Comparison of ENCODE assay signal across 8 cellular contexts in genomic region chr19:1455336-1456120, GRCh38. TPM values are rescaled to one million over a fixed set of nuclear protein-coding genes. Genes with fewer than 3 reads are reported as not detected.
DNase-seq lines count a peak whose midpoint lies in the region; ATAC-seq and TF ChIP-seq lines count a peak whose summit lies in the region.

No MANE protein-coding gene starts in this region.

- H3K4me1 Mint-ChIP-seq in activated CD4-positive, alpha-beta T cell treated with anti-CD3 and anti-CD28 coated beads for 36 hours = peaks cover 15% of the 10 kb centered on the region
- H3K4me1 Mint-ChIP-seq in activated CD4-positive, alpha-beta T cell treated with anti-CD3 and anti-CD28 coated beads, Interleukin-2, amount 10 ng/mL, durations not matched to agents 7 days and 5 days = peaks cover 11% of the 10 kb centered on the region

- intact Hi-C loops in activated CD4-positive, alpha-beta T cell treated with anti-CD3 and anti-CD28 coated beads for 36 hours (cut with DNase I, micrococcal nuclease) = loop anchor here in 1 of 2 experiments (1.0 kb wide), 1 partner anchor 24 kb away; the partner anchor contains the start of gene C19orf25
- intact Hi-C loops in sciatic nerve (cut with DNase I) = no loop called here

- peak; percentile 85 for DNase-seq in activated CD4-positive, alpha-beta T cell treated with anti-CD3 and anti-CD28 coated beads for 36 hours
- DNase-seq in activated CD4-positive, alpha-beta T cell treated with anti-CD3 and anti-CD28 coated beads for 1 hour = no peak
- DNase-seq in NCI-H187 (lab: John Stamatoyannopoulos, UW) = peak; percentile 96 to 97
- peak; percentile 63 for DNase-seq in activated CD4-positive, alpha-beta T cell treated with anti-CD3 and anti-CD28 coated beads, Interleukin-2, amount 10 ng/mL, durations not matched to agents 7 days and 5 days
- DNase-seq in fibroblast of mammary gland (ENCODE audit: low read depth) = peak; percentile 69
- DNase-seq in sciatic nerve (ENCODE audit: low spot score) = peak; percentile 75

- POLR2A ChIA-PET in activated CD4-positive, alpha-beta T cell treated with anti-CD3 and anti-CD28 coated beads for 36 hours (lab: Charles Lee) = interaction anchor here (0.6 to 1.3 kb wide), 2 partner anchors 11 to 277 kb away, joined by 3 to 6 read pairs; no protein-coding TSS in a partner anchor
- POLR2A ChIA-PET in activated CD4-positive, alpha-beta T cell treated with anti-CD3 and anti-CD28 coated beads, Interleukin-2, amount 10 ng/mL, durations not matched to agents 7 days and 5 days (lab: Charles Lee) = no interaction called here

- H3K36me3 Mint-ChIP-seq in activated CD4-positive, alpha-beta T cell treated with anti-CD3 and anti-CD28 coated beads for 36 hours (ENCODE audit: low read depth) = no peaks in the 10 kb centered on the region
- peaks cover 4% of the 10 kb centered on the region for H3K36me3 Mint-ChIP-seq in activated CD4-positive, alpha-beta T cell treated with anti-CD3 and anti-CD28 coated beads, Interleukin-2, amount 10 ng/mL, durations not matched to agents 7 days and 5 days (ENCODE audit: low read depth)

- CTCF ChIA-PET in activated CD4-positive, alpha-beta T cell treated with anti-CD3 and anti-CD28 coated beads for 36 hours (lab: Charles Lee) = interaction anchor here (1.0 to 1.5 kb wide), 2 partner anchors 9 to 19 kb away, joined by 3 to 5 read pairs; no protein-coding TSS in a partner anchor
- CTCF ChIA-PET in activated CD4-positive, alpha-beta T cell treated with anti-CD3 and anti-CD28 coated beads, Interleukin-2, amount 10 ng/mL, durations not matched to agents 7 days and 5 days (lab: Charles Lee) = interaction anchor here (1.1 to 2.9 kb wide), 5 partner anchors 11 to 19 kb away, joined by 3 to 20 read pairs (median 5); no protein-coding TSS in a partner anchor

- no peak for TF ChIP-seq CTCF in fibroblast of mammary gland (conservative IDR thresholded peaks at IDR 0.05; ENCODE audit: control insufficient read depth, insufficient read depth, low read depth, low read length)

- H3K4me3 Mint-ChIP-seq in activated CD4-positive, alpha-beta T cell treated with anti-CD3 and anti-CD28 coated beads for 36 hours = peak overlapping the region; percentile 14
- no peak overlapping the region for H3K4me3 Mint-ChIP-seq in activated CD4-positive, alpha-beta T cell treated with anti-CD3 and anti-CD28 coated beads, Interleukin-2, amount 10 ng/mL, durations not matched to agents 7 days and 5 days

- no peak overlapping the region for H3K4me3 ChIP-seq in fibroblast of mammary gland (ENCODE audit: control insufficient read depth, low read depth, low read length)

- no peaks in the 10 kb centered on the region for H3K9me3 Mint-ChIP-seq in activated CD4-positive, alpha-beta T cell treated with anti-CD3 and anti-CD28 coated beads for 36 hours (ENCODE audit: low read depth)
- no peaks in the 10 kb centered on the region for H3K9me3 Mint-ChIP-seq in activated CD4-positive, alpha-beta T cell treated with anti-CD3 and anti-CD28 coated beads, Interleukin-2, amount 10 ng/mL, durations not matched to agents 7 days and 5 days

- peak; percentile 82 for ATAC-seq in activated CD4-positive, alpha-beta T cell treated with anti-CD3 and anti-CD28 coated beads for 36 hours
- peak; percentile 3 for ATAC-seq in sciatic nerve
- no peak for ATAC-seq in GM21825 (IDR thresholded peaks at IDR 0.05; ENCODE audit: unreplicated experiment)
- ATAC-seq in GM19328 (IDR thresholded peaks at IDR 0.05; ENCODE audit: unreplicated experiment) = no peak

- H3K27ac Mint-ChIP-seq in activated CD4-positive, alpha-beta T cell treated with anti-CD3 and anti-CD28 coated beads for 36 hours = no peak overlapping the region
- no peak overlapping the region for H3K27ac Mint-ChIP-seq in activated CD4-positive, alpha-beta T cell treated with anti-CD3 and anti-CD28 coated beads, Interleukin-2, amount 10 ng/mL, durations not matched to agents 7 days and 5 days

- peaks cover 41% of the 10 kb centered on the region for H3K27me3 Mint-ChIP-seq in activated CD4-positive, alpha-beta T cell treated with anti-CD3 and anti-CD28 coated beads for 36 hours
- peaks cover 46% of the 10 kb centered on the region for H3K27me3 Mint-ChIP-seq in activated CD4-positive, alpha-beta T cell treated with anti-CD3 and anti-CD28 coated beads, Interleukin-2, amount 10 ng/mL, durations not matched to agents 7 days and 5 days

RNA-seq across cellular contexts. Expression of gene APC2, which starts 5.6 kb away (rescaled TPM):
- total RNA-seq in activated CD4-positive, alpha-beta T cell treated with anti-CD3 and anti-CD28 coated beads for 36 hours = under 1 TPM; 0.09 to 0.14 TPM
- total RNA-seq in activated CD4-positive, alpha-beta T cell treated with anti-CD3 and anti-CD28 coated beads, Interleukin-2, amount 10 ng/mL, durations not matched to agents 7 days and 5 days = under 1 TPM; 0.02 to 0.10 TPM
- 6.0 TPM for total RNA-seq in sciatic nerve

RNA-seq across cellular contexts. Expression of gene RPS15, which starts 17.3 kb away (rescaled TPM):
- 1,000 to 10,000 TPM; 1,716 to 1,858 TPM for total RNA-seq in activated CD4-positive, alpha-beta T cell treated with anti-CD3 and anti-CD28 coated beads for 36 hours
- 1,000 to 10,000 TPM; 1,158 to 1,387 TPM for total RNA-seq in activated CD4-positive, alpha-beta T cell treated with anti-CD3 and anti-CD28 coated beads, Interleukin-2, amount 10 ng/mL, durations not matched to agents 7 days and 5 days
- 753 TPM for total RNA-seq in sciatic nerve

RNA-seq across cellular contexts. Expression of gene C19orf25, which starts 23.5 kb away (rescaled TPM):
- total RNA-seq in activated CD4-positive, alpha-beta T cell treated with anti-CD3 and anti-CD28 coated beads for 36 hours = 10 to 100 TPM; 19.9 to 26.9 TPM
- 10 to 100 TPM; 33.2 to 40.7 TPM for total RNA-seq in activated CD4-positive, alpha-beta T cell treated with anti-CD3 and anti-CD28 coated beads, Interleukin-2, amount 10 ng/mL, durations not matched to agents 7 days and 5 days
- total RNA-seq in sciatic nerve = 22.1 TPM

RNA-seq across cellular contexts. Expression of gene PCSK4, which starts 34.6 kb away (rescaled TPM):
- total RNA-seq in activated CD4-positive, alpha-beta T cell treated with anti-CD3 and anti-CD28 coated beads for 36 hours = 1 to 10 TPM; 1.8 to 3.9 TPM
- total RNA-seq in activated CD4-positive, alpha-beta T cell treated with anti-CD3 and anti-CD28 coated beads, Interleukin-2, amount 10 ng/mL, durations not matched to agents 7 days and 5 days = 1 to 10 TPM; 3.8 to 4.4 TPM
- 2.5 TPM for total RNA-seq in sciatic nerve

RNA-seq across cellular contexts. Expression of gene REEP6, which starts 35.5 kb away (rescaled TPM):
- 1 to 10 TPM; 2.1 to 2.7 TPM for total RNA-seq in activated CD4-positive, alpha-beta T cell treated with anti-CD3 and anti-CD28 coated beads for 36 hours
- 1 to 10 TPM; 1.6 to 1.8 TPM for total RNA-seq in activated CD4-positive, alpha-beta T cell treated with anti-CD3 and anti-CD28 coated beads, Interleukin-2, amount 10 ng/mL, durations not matched to agents 7 days and 5 days
- total RNA-seq in sciatic nerve = 3.9 TPM

Comparison
In these comparisons a context has a peak if more than half of its experiments do, and no peak if none do; other contexts are left out.
1. ATAC-seq: peak in activated CD4-positive, alpha-beta T cell treated with anti-CD3 and anti-CD28 coated beads for 36 hours (single experiment) and sciatic nerve (single experiment); none in GM21825 (single experiment) and GM19328 (single experiment).